In genomic region chr11:103396237-103396636, GRCh38 we compare ENCODE assay signal across 18 cellular contexts.
DNase-seq lines count a peak whose midpoint lies in the region; ATAC-seq, FAIRE-seq and TF ChIP-seq lines count a peak whose summit lies in the region.
"Had no signal": no experiment of that assay in that cellular context is flagged by ENCODE, and none has a peak within 500 bp of the region (broad histone marks: within the 10 kb centered on the region; RNA-seq: fewer than 3 reads in every experiment).

No MANE protein-coding gene starts in this region.

- H3K36me3 ChIP-seq in kidney (ENCODE audit: control insufficient read depth in 1 of 2, insufficient read depth in 2 of 2, low read length in 2 of 2), result peaks cover 0 to 1% of the 10 kb centered on the region in 2 donors

- POLR2A ChIA-PET in AG04450 (lab: Yijun Ruan, JAX), result no interaction called here

- ATAC-seq in GM19324 (IDR thresholded peaks at IDR 0.05; ENCODE audit: low FRiP score, unreplicated experiment), result no peak
- ATAC-seq: K562 had no signal

- peaks cover 6% of the 10 kb centered on the region for H3K9me3 ChIP-seq in AG04450 (ENCODE audit: control insufficient read depth, insufficient read depth, low read length)
- H3K9me3 ChIP-seq in kidney (ENCODE audit: control insufficient read depth in 1 of 2, low read length in 2 of 2), result no peaks in the 10 kb centered on the region

- FAIRE-seq in kidney (lab: Jason Lieb, UNC), result no peak
- FAIRE-seq: A204.1, K562 had no signal

- H3K9ac ChIP-seq in kidney (ENCODE audit: low read length in 2 of 2), result no peak overlapping the region

- peak; percentile 41 for DNase-seq in AG04450 (ENCODE audit: low read depth, low spot score)
- DNase-seq in HCEC 1CT, result peak; percentile 76
- peak; percentile 4 for DNase-seq in astrocyte of the hippocampus (ENCODE audit: low read depth, low spot score)
- no peak for DNase-seq in kidney
- DNase-seq in stimulated activated CD4-positive, alpha-beta T cell treated with anti-CD3 and anti-CD28 coated beads, Interleukin-2, amount 100 ng/mL, for 24 hours, result no peak
- no peak for DNase-seq in D341Med (ENCODE audit: low spot score)
- DNase-seq: DMS153, MV-4-11, NCI-H1417, NCI-H1930, NCI-H2171, NCI-H446, OCI-M1, SIG-M5 had no signal

- CTCF ChIA-PET in AG04450 (lab: Charles Lee), result interaction anchor here (1.0 kb wide), 1 partner anchor 139 kb away, joined by 3 read pairs; no protein-coding TSS in a partner anchor

- TF ChIP-seq CTCF in AG04450 (IDR thresholded peaks at IDR 0.05; ENCODE audit: low read depth, low read length), result no peak
- TF ChIP-seq CTCF in kidney (IDR thresholded peaks at IDR 0.05; ENCODE audit: borderline replicate concordance, extremely low read depth, insufficient read depth), result no peak

- no peaks in the 10 kb centered on the region for H3K27me3 ChIP-seq in AG04450 (ENCODE audit: control insufficient read depth, insufficient read depth, low read length)

- intact Hi-C loops in kidney (cut with DNase I), result no loop called here

- H3K4me1 ChIP-seq in kidney (ENCODE audit: control insufficient read depth in 1 of 2, insufficient read depth in 1 of 2, low read depth in 1 of 2, low read length in 2 of 2), result peaks cover 0 to 11% of the 10 kb centered on the region in 2 donors

- H3K4me3 ChIP-seq in AG04450 (ENCODE audit: low read depth, low read length), result no peak overlapping the region
- H3K4me3 ChIP-seq in kidney (ENCODE audit: low read length in 2 of 2), result no peak overlapping the region
- H3K4me3 ChIP-seq: K562 had no signal

- no peak overlapping the region for H3K27ac ChIP-seq in AG04450 (ENCODE audit: low read depth, low read length)
- peak overlapping the region; percentile 36 to 87 for H3K27ac ChIP-seq in kidney (ENCODE audit: low read depth in 2 of 2, low read length in 2 of 2)
- H3K27ac ChIP-seq: C4-2B had no signal

Comparison
In these comparisons a context has a peak if more than half of its experiments do, and no peak if none do; other contexts are left out.
1. DNase-seq: peak in AG04450 (single experiment), HCEC 1CT (single experiment) and astrocyte of the hippocampus (single experiment); none in kidney (single experiment), stimulated activated CD4-positive, alpha-beta T cell treated with anti-CD3 and anti-CD28 coated beads, Interleukin-2, amount 100 ng/mL, for 24 hours (0 of 2) and D341Med (single experiment).